In the genomic region with DNA sequence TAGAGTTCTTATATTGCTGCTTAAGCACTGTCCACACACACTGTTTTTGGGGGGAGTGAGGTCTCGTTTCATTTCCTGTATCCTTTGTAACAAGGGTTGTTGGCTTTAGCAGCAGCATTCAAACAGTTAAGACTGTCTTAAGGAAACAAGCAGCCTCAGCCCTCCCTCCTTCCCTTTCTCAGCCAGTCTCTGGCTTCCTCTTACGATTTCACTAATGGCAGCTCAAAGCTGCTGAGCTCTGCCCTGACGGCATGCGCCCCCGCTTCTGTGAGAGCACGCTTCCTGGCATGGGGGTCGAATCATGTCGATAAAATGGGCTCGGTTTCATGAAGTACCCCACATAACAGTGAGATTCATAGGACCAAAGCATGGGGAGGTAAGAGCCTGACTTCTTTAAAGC, we compare ENCODE assay signal across 8 cellular contexts.
DNase-seq lines count a peak whose midpoint lies in the region; ATAC-seq, FAIRE-seq and TF ChIP-seq lines count a peak whose summit lies in the region.

No MANE protein-coding gene starts in this region.

- peak overlapping the region; percentile 22; the same call in 1 of the 2 replicates for H3K4me3 ChIP-seq in GM23338
- peak overlapping the region in 2 of 4 donors; percentile 3 to 34 for H3K4me3 ChIP-seq in gastrocnemius medialis

- H3K36me3 Mint-ChIP-seq in GM23338 (ENCODE audit: low read depth) = peaks cover 4% of the 10 kb centered on the region; the same call in 2 of the 3 replicates
- H3K36me3 Mint-ChIP-seq in activated naive CD8-positive, alpha-beta T cell treated with anti-CD3 and anti-CD28 coated beads for 36 hours = peaks cover 46% of the 10 kb centered on the region

- no peaks in the 10 kb centered on the region for H3K9me3 Mint-ChIP-seq in GM23338
- H3K9me3 Mint-ChIP-seq in activated naive CD8-positive, alpha-beta T cell treated with anti-CD3 and anti-CD28 coated beads for 36 hours = no peaks in the 10 kb centered on the region

- H3K36me3 ChIP-seq in ES-I3 (ENCODE audit: insufficient read depth, low read length) (no peaks in the 10 kb centered on the region), GM23338 (ENCODE audit: insufficient read depth) (0 out of 2 replicates have a peak, but pooled peaks cover 12% of the 10 kb centered on the region), gastrocnemius medialis (peaks cover 0 to 54% of the 10 kb centered on the region in 2 donors)

- peak overlapping the region; percentile 65 for H3K4me3 Mint-ChIP-seq in GM23338
- H3K4me3 Mint-ChIP-seq in activated naive CD8-positive, alpha-beta T cell treated with anti-CD3 and anti-CD28 coated beads for 36 hours = peak overlapping the region; percentile 88

- H3K9me2 ChIP-seq in GM23338 (ENCODE audit: insufficient read depth) = no peaks in the 10 kb centered on the region

- H3K27ac ChIP-seq in GM23338 (ENCODE audit: low read depth) = peak overlapping the region; percentile 40
- H3K27ac ChIP-seq in gastrocnemius medialis = peak overlapping the region; percentile 46 to 53 (median 50)

- H3K79me2 ChIP-seq in GM23338 (replicated peaks; ENCODE audit: insufficient read depth) = no peaks in the 10 kb centered on the region

- peak overlapping the region; percentile 95 for H3K27ac Mint-ChIP-seq in GM23338
- peak overlapping the region; percentile 99 for H3K27ac Mint-ChIP-seq in activated naive CD8-positive, alpha-beta T cell treated with anti-CD3 and anti-CD28 coated beads for 36 hours

- H2AFZ ChIP-seq in GM23338 = no peak overlapping the region

- no peak for FAIRE-seq in H54 (lab: Jason Lieb, UNC)

- ATAC-seq in GM23338 = peak; percentile 96
- peak; percentile 38 to 54 for ATAC-seq in gastrocnemius medialis

- TF ChIP-seq POLR2A in gastrocnemius medialis (IDR thresholded peaks at IDR 0.05) (no peak), H54 (IDR thresholded peaks at IDR 0.05; ENCODE audit: low read depth, low read length) (no peak)

- H3K9me3 ChIP-seq in ES-I3 (ENCODE audit: control insufficient read depth, insufficient read depth, low read length) (no peaks in the 10 kb centered on the region), gastrocnemius medialis (no peaks in the 10 kb centered on the region)

- H3K27me3 ChIP-seq in GM23338 (ENCODE audit: insufficient read depth) (no peaks in the 10 kb centered on the region), gastrocnemius medialis (no peaks in the 10 kb centered on the region)

- intact Hi-C loops in gastrocnemius medialis (cut with DNase I; ENCODE audit: low total_unique reads) = no loop called here

- TF ChIP-seq CTCF in GM23338 (conservative IDR thresholded peaks at IDR 0.05; ENCODE audit: low read depth in 2 of 2) (no peak), gastrocnemius medialis (IDR thresholded peaks at IDR 0.05 in 4 of 5, conservative IDR thresholded peaks at IDR 0.05 in 1 of 5) (no peak)

- H3F3A ChIP-seq in GM23338 (replicated peaks; ENCODE audit: low read depth) = no peaks in the 10 kb centered on the region

- DNase-seq in GM23338 (ENCODE audit: low spot score) (peak; percentile 81), RPMI8226 (peak; percentile 73), hepatic stellate cell (ENCODE audit: low spot score) (peak; percentile 27), gastrocnemius medialis (no peak), H54 (ENCODE audit: insufficient read length, low spot score) (no peak), GM19240 (ENCODE audit: insufficient read length, low spot score) (no peak)
- DNase-seq in activated naive CD8-positive, alpha-beta T cell treated with anti-CD3 and anti-CD28 coated beads for 36 hours = peak; percentile 72

- H3K9ac ChIP-seq in ES-I3 (ENCODE audit: low read depth, low read length) = peak overlapping the region; percentile 33

- H3K4me2 ChIP-seq in GM23338 = peak overlapping the region; percentile 41

- peaks cover 19% of the 10 kb centered on the region for H3K4me1 ChIP-seq in ES-I3 (ENCODE audit: insufficient read depth, low read length)
- peaks cover 11% of the 10 kb centered on the region; the same call in 1 of the 2 replicates for H3K4me1 ChIP-seq in GM23338 (ENCODE audit: insufficient read depth)
- H3K4me1 ChIP-seq in gastrocnemius medialis = peaks cover 0 to 29% of the 10 kb centered on the region in 2 donors

- peaks cover 3% of the 10 kb centered on the region for H3K27me3 Mint-ChIP-seq in GM23338 (ENCODE audit: insufficient read depth, low read depth, poor library complexity)
- no peaks in the 10 kb centered on the region for H3K27me3 Mint-ChIP-seq in activated naive CD8-positive, alpha-beta T cell treated with anti-CD3 and anti-CD28 coated beads for 36 hours

- in situ Hi-C loops in gastrocnemius medialis (cut with MboI; ENCODE audit: low sequenced_read_pairs in 4 of 4) = loop anchor here in 1 of 4 donors (25.0 kb wide), 1 partner anchor 202 kb away; no protein-coding TSS in a partner anchor

- peaks cover 23% of the 10 kb centered on the region for H3K4me1 Mint-ChIP-seq in GM23338
- H3K4me1 Mint-ChIP-seq in activated naive CD8-positive, alpha-beta T cell treated with anti-CD3 and anti-CD28 coated beads for 36 hours = peaks cover 77% of the 10 kb centered on the region

- no peaks in the 10 kb centered on the region for H4K20me1 ChIP-seq in GM23338 (replicated peaks; ENCODE audit: insufficient read depth)

TF ChIP-seq in GM23338, 12 proteins besides CTCF, POLR2A, EP300 and RAD21:
- TF ChIP-seq CREB1 (CRISPR knock-in tag; IDR thresholded peaks at IDR 0.05; ENCODE audit: low read depth) = 0 out of 2 replicates have a peak, but pooled peaks have one; percentile 17
- TF ChIP-seq ZNF331 (CRISPR knock-in tag; IDR thresholded peaks at IDR 0.05; ENCODE audit: low read depth) = no peak
TF ChIP-seq in GM23338: peak in this region for 1.

Comparison
In these comparisons a context has a peak if more than half of its experiments do, and no peak if none do; other contexts are left out.
1. DNase-seq: peak in GM23338 (single experiment), RPMI8226 (single experiment), activated naive CD8-positive, alpha-beta T cell treated with anti-CD3 and anti-CD28 coated beads for 36 hours (single experiment) and hepatic stellate cell (single experiment); none in gastrocnemius medialis (0 of 2), H54 (single experiment) and GM19240 (single experiment).